ENCODE assay signal across 16 cellular contexts in the genomic region with DNA sequence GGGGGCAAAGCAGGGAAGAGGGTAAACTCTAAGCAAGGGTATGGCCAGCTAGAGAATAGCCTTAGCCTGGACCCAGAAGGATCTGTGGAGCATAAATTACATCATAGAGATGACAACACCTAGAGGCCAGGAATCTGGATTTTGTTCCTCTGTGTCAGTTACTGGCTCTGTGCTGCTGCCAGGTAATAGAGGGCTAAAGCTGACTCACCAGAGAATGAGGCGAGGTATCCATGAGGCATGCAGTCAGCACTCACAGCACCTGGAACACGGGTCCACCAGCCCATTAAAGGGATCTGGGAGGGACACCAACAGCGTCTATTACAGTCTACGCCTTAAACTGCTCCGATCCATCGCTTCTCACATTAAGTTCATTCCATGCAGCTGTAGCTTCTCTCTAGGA.
DNase-seq lines count a peak whose midpoint lies in the region; ATAC-seq and TF ChIP-seq lines count a peak whose summit lies in the region.
"Had no signal": no experiment of that assay in that cellular context is flagged by ENCODE, and none has a peak within 500 bp of the region (broad histone marks: within the 10 kb centered on the region; RNA-seq: fewer than 3 reads in every experiment).

No MANE protein-coding gene starts in this region.

- H3K27ac ChIP-seq in GM23338 (ENCODE audit: low read depth) (no peak overlapping the region), mammary epithelial cell (ENCODE audit: insufficient read depth, low read depth, low read length) (no peak overlapping the region), epithelial cell of prostate (no peak overlapping the region), mesendoderm (ENCODE audit: low read depth, low read length) (no peak overlapping the region), Peyer's patch (no peak overlapping the region)
- H3K27ac ChIP-seq: BLaER1 had no signal

- H3K4me3 ChIP-seq in GM23338 (no peak overlapping the region), mammary epithelial cell (replicated peaks in 1 of 3; ENCODE audit: insufficient read depth in 1 of 3, low read depth in 2 of 3, low read length in 3 of 3) (no peak overlapping the region), mesendoderm (ENCODE audit: low read length) (no peak overlapping the region), Peyer's patch (no peak overlapping the region)
- H3K4me3 ChIP-seq: BLaER1 had no signal

- H2BK5ac ChIP-seq in mesendoderm (ENCODE audit: low read length): no peak overlapping the region

- no peak overlapping the region for H4K5ac ChIP-seq in mesendoderm (ENCODE audit: low read length)

- H3K23ac ChIP-seq in mesendoderm (ENCODE audit: low read length): no peak overlapping the region

- DNase-seq in GM23338 (ENCODE audit: low spot score) (no peak), mammary epithelial cell (peak; percentile 46), epithelial cell of prostate (ENCODE audit: low read depth, low spot score) (peak; percentile 10), mesendoderm (peak; percentile 42), NCI-H1105 treated with DMSO at 0.1 percent for 48 hours (lab: John Stamatoyannopoulos, UW) (no peak), Peyer's patch (no peak)
- DNase-seq in activated CD4-positive, alpha-beta T cell treated with anti-CD3 and anti-CD28 coated beads, Interleukin-2, amount 50 U/mL, for 4 hours: no peak
- DNase-seq: 8988T; Calu3; CD4-positive, alpha-beta memory T cell; DMS79 treated with DMSO at 0.1 percent for 48 hours; GF-D8; GOT3; H9 had no signal

- H3K9me3 Mint-ChIP-seq in GM23338: peaks cover 4% of the 10 kb centered on the region; the same call in 1 of the 3 replicates
- H3K9me3 Mint-ChIP-seq: H9 had no signal

- H3K9me3 ChIP-seq in mammary epithelial cell (replicated peaks; ENCODE audit: insufficient read depth, low read length): no peaks in the 10 kb centered on the region
- H3K9me3 ChIP-seq in Peyer's patch: no peaks in the 10 kb centered on the region
- H3K9me3 ChIP-seq: BLaER1 had no signal

- H3K27me3 Mint-ChIP-seq in GM23338 (ENCODE audit: insufficient read depth, low read depth, poor library complexity): no peaks in the 10 kb centered on the region

- H3K9me2 ChIP-seq in GM23338 (ENCODE audit: insufficient read depth): peaks cover 15% of the 10 kb centered on the region; the same call in 1 of the 2 replicates

- H3K36me3 ChIP-seq in GM23338 (ENCODE audit: insufficient read depth) (no peaks in the 10 kb centered on the region), mammary epithelial cell (ENCODE audit: insufficient read depth, low read length) (no peaks in the 10 kb centered on the region), mesendoderm (ENCODE audit: control insufficient read depth, insufficient read depth, low read length) (no peaks in the 10 kb centered on the region), Peyer's patch (no peaks in the 10 kb centered on the region)
- H3K36me3 ChIP-seq: BLaER1 had no signal

- no peak overlapping the region for H3K4me2 ChIP-seq in GM23338
- H3K4me2 ChIP-seq in mammary epithelial cell (ENCODE audit: insufficient read depth, low read depth, low read length): no peak overlapping the region
- no peak overlapping the region for H3K4me2 ChIP-seq in mesendoderm (ENCODE audit: low read length)
- H3K4me2 ChIP-seq: BLaER1 had no signal

- no peak overlapping the region for H3K18ac ChIP-seq in mesendoderm (ENCODE audit: low read length)

- no TSS peak for BruUV-seq in mammary epithelial cell (replicated peaks; lab: Mats Ljungman, UMichigan)

- no peak for TF ChIP-seq POLR2A in Peyer's patch (IDR thresholded peaks at IDR 0.05)

- TF ChIP-seq CTCF in GM23338 (conservative IDR thresholded peaks at IDR 0.05; ENCODE audit: low read depth in 2 of 2): no peak
- TF ChIP-seq CTCF in mammary epithelial cell (conservative IDR thresholded peaks at IDR 0.05 in 1 of 2, IDR thresholded peaks at IDR 0.05 in 1 of 2; ENCODE audit: extremely low read depth in 1 of 2, insufficient read depth in 1 of 2, low read depth in 1 of 2, low read length in 2 of 2): no peak
- no peak for TF ChIP-seq CTCF in Peyer's patch (IDR thresholded peaks at IDR 0.05)

- no peaks in the 10 kb centered on the region for H3F3A ChIP-seq in GM23338 (replicated peaks; ENCODE audit: low read depth)

- H3K56ac ChIP-seq in mesendoderm (ENCODE audit: low read length): no peak overlapping the region

- no peak overlapping the region for H3K4ac ChIP-seq in mesendoderm (ENCODE audit: low read depth, low read length)

- 53% methylated on average over 6 of the region's 6 CpGs for WGBS in mammary epithelial cell (ENCODE audit: low coverage, missing lambda C conversion rate)
- WGBS in mesendoderm (ENCODE audit: extremely low coverage, insufficient coverage, low lambda C conversion rate): no CpG with 5 or more reads among the region's 6 CpGs

- H2AK5ac ChIP-seq in mesendoderm (ENCODE audit: low read length): no peak overlapping the region

- no peak for ATAC-seq in GM23338

- H3K36me3 Mint-ChIP-seq in GM23338 (ENCODE audit: low read depth): no peaks in the 10 kb centered on the region; the same call in 2 of the 3 replicates
- H3K36me3 Mint-ChIP-seq: CD14-positive monocyte; CD4-positive, alpha-beta memory T cell had no signal

- H3K27me3 ChIP-seq in GM23338 (ENCODE audit: insufficient read depth) (no peaks in the 10 kb centered on the region), mammary epithelial cell (ENCODE audit: insufficient read depth, low read length) (no peaks in the 10 kb centered on the region), mesendoderm (ENCODE audit: insufficient read depth, low read length, poor library complexity) (no peaks in the 10 kb centered on the region), Peyer's patch (no peaks in the 10 kb centered on the region)
- H3K27me3 ChIP-seq: BLaER1 had no signal

- in situ Hi-C loops in mammary epithelial cell (cut with MboI; ENCODE audit: low sequenced_read_pairs in 2 of 2): no loop called here

- H4K8ac ChIP-seq in mesendoderm (ENCODE audit: low read depth, low read length): no peak overlapping the region

- no peaks in the 10 kb centered on the region for H3K79me2 ChIP-seq in GM23338 (replicated peaks; ENCODE audit: insufficient read depth)
- H3K79me2 ChIP-seq in mammary epithelial cell (ENCODE audit: insufficient read depth, low read length): no peaks in the 10 kb centered on the region
- H3K79me2 ChIP-seq in mesendoderm (ENCODE audit: control insufficient read depth, insufficient read depth, low read length): no peaks in the 10 kb centered on the region

- H4K20me1 ChIP-seq in GM23338 (replicated peaks; ENCODE audit: insufficient read depth): no peaks in the 10 kb centered on the region
- no peaks in the 10 kb centered on the region for H4K20me1 ChIP-seq in mammary epithelial cell (ENCODE audit: insufficient read depth, low read length)
- H4K20me1 ChIP-seq: BLaER1 had no signal

- no peak overlapping the region for H2BK120ac ChIP-seq in mesendoderm (ENCODE audit: low read depth, low read length)

- H2AFZ ChIP-seq in GM23338: 0 out of 2 replicates have a peak overlapping the region, but pooled peaks have one; percentile 5
- H2AFZ ChIP-seq in mammary epithelial cell (ENCODE audit: low read depth, low read length): no peak overlapping the region

- intact Hi-C loops in mammary epithelial cell (cut with micrococcal nuclease): no loop called here

- H3K27ac Mint-ChIP-seq in GM23338: no peak overlapping the region
- H3K27ac Mint-ChIP-seq: CD14-positive monocyte, H9 had no signal

- H3K4me1 Mint-ChIP-seq in GM23338: peaks cover 14% of the 10 kb centered on the region
- H3K4me1 Mint-ChIP-seq: CD14-positive monocyte had no signal

- no peak overlapping the region for H3K9ac ChIP-seq in mammary epithelial cell (ENCODE audit: insufficient read depth, low read length)
- no peak overlapping the region for H3K9ac ChIP-seq in mesendoderm (ENCODE audit: low read length)
- H3K9ac ChIP-seq: BLaER1 had no signal

- CTCF ChIA-PET in mammary epithelial cell (lab: Charles Lee; ENCODE audit: low non-redundant PET): no interaction called here

- peaks cover 13% of the 10 kb centered on the region for H3K4me1 ChIP-seq in GM23338 (ENCODE audit: insufficient read depth)
- no peaks in the 10 kb centered on the region for H3K4me1 ChIP-seq in mammary epithelial cell (ENCODE audit: insufficient read depth, low read length)
- H3K4me1 ChIP-seq in mesendoderm (ENCODE audit: control insufficient read depth, low read depth, low read length): peaks cover 3% of the 10 kb centered on the region
- H3K4me1 ChIP-seq in Peyer's patch: no peaks in the 10 kb centered on the region
- H3K4me1 ChIP-seq: BLaER1 had no signal

- dilution Hi-C loops in mammary epithelial cell (cut with HindIII; ENCODE audit: low sequenced_read_pairs): no loop called here

- H2BK15ac ChIP-seq in mesendoderm (replicated peaks; ENCODE audit: low read depth): no peak overlapping the region

- no peaks in the 10 kb centered on the region for H3K79me1 ChIP-seq in mesendoderm (ENCODE audit: low read length)

- H3K4me3 Mint-ChIP-seq in GM23338: no peak overlapping the region
- H3K4me3 Mint-ChIP-seq: CD14-positive monocyte; CD4-positive, alpha-beta memory T cell; H9 had no signal

TF ChIP-seq in GM23338, 12 proteins besides CTCF, POLR2A, EP300 and RAD21:
- TF ChIP-seq EZH2 (IDR thresholded peaks at IDR 0.05; ENCODE audit: low read depth, unreplicated experiment): no peak
- TF ChIP-seq EZH2phosphoT487 (IDR thresholded peaks at IDR 0.05; ENCODE audit: unreplicated experiment): no peak
- no peak for TF ChIP-seq ZNF114 (CRISPR knock-in tag; IDR thresholded peaks at IDR 0.05)
- TF ChIP-seq, protein P1, sequence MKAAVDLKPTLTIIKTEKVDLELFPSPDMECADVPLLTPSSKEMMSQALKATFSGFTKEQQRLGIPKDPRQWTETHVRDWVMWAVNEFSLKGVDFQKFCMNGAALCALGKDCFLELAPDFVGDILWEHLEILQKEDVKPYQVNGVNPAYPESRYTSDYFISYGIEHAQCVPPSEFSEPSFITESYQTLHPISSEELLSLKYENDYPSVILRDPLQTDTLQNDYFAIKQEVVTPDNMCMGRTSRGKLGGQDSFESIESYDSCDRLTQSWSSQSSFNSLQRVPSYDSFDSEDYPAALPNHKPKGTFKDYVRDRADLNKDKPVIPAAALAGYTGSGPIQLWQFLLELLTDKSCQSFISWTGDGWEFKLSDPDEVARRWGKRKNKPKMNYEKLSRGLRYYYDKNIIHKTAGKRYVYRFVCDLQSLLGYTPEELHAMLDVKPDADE (IDR thresholded peaks at IDR 0.05): no peak

Comparison
In these comparisons a context has a peak if more than half of its experiments do, and no peak if none do; other contexts are left out.
1. DNase-seq: peak in mammary epithelial cell (single experiment), epithelial cell of prostate (single experiment) and mesendoderm (single experiment); none in GM23338 (single experiment), activated CD4-positive, alpha-beta T cell treated with anti-CD3 and anti-CD28 coated beads, Interleukin-2, amount 50 U/mL, for 4 hours (0 of 2), NCI-H1105 treated with DMSO at 0.1 percent for 48 hours (single experiment) and Peyer's patch (0 of 3).